1 cellular context compared by ENCODE assay signal in genomic region chr14:93042968-93043940, GRCh38.
TF ChIP-seq lines count a peak whose summit lies in the region.

No MANE protein-coding gene starts in this region.

TF ChIP-seq in HepG2, 621 proteins besides CTCF, POLR2A, EP300 and RAD21 (continued from another document and continues in another):
- TF ChIP-seq PAXIP1 (CRISPR knock-in tag; conservative IDR thresholded peaks at IDR 0.05): peak; percentile 68
- no peak for TF ChIP-seq THAP7 (CRISPR knock-in tag; IDR thresholded peaks at IDR 0.05)
- TF ChIP-seq PATZ1 (CRISPR knock-in tag; IDR thresholded peaks at IDR 0.05): peak; percentile 78
- peak; percentile 76 for TF ChIP-seq RARA (CRISPR knock-in tag; IDR thresholded peaks at IDR 0.05)
- no peak for TF ChIP-seq MLX (CRISPR knock-in tag; IDR thresholded peaks at IDR 0.05)
- TF ChIP-seq ZGPAT (CRISPR knock-in tag; IDR thresholded peaks at IDR 0.05): no peak
- 0 out of 2 replicates have a peak, but pooled peaks have one; percentile 7 for TF ChIP-seq ZNF12 (CRISPR knock-in tag; IDR thresholded peaks at IDR 0.05)
- peak; percentile 92; the same call in 1 of the 2 replicates for TF ChIP-seq MTA1 (CRISPR knock-in tag; IDR thresholded peaks at IDR 0.05; ENCODE audit: borderline replicate concordance)
- TF ChIP-seq LCORL (IDR thresholded peaks at IDR 0.05): no peak
- peak; percentile 66; the same call in 1 of the 2 replicates for TF ChIP-seq LCORL (CRISPR knock-in tag; IDR thresholded peaks at IDR 0.05)
- peak; percentile 78 for TF ChIP-seq BCL6 (CRISPR knock-in tag; IDR thresholded peaks at IDR 0.05)
- 0 out of 2 replicates have a peak, but pooled peaks have one; percentile 71 for TF ChIP-seq HNRNPL (IDR thresholded peaks at IDR 0.05; ENCODE audit: low read depth, low read length)
- peak; percentile 56; the same call in 1 of the 2 replicates for TF ChIP-seq SAP130 (CRISPR knock-in tag; IDR thresholded peaks at IDR 0.05; ENCODE audit: low read depth)
- TF ChIP-seq TBX2 (CRISPR knock-in tag; IDR thresholded peaks at IDR 0.05; ENCODE audit: borderline replicate concordance): no peak
- 0 out of 2 replicates have a peak, but pooled peaks have one; percentile 46 for TF ChIP-seq ZHX1 (CRISPR knock-in tag; IDR thresholded peaks at IDR 0.05; ENCODE audit: low read depth)
- TF ChIP-seq MYC (CRISPR knock-in tag; IDR thresholded peaks at IDR 0.05; ENCODE audit: borderline replicate concordance): peak; percentile 24; the same call in 1 of the 2 replicates
- peak; percentile 49; the same call in 1 of the 2 replicates for TF ChIP-seq PHF21A (CRISPR knock-in tag; IDR thresholded peaks at IDR 0.05)
- peak; percentile 68 for TF ChIP-seq ATF3 (CRISPR knock-in tag; IDR thresholded peaks at IDR 0.05)
- TF ChIP-seq MEIS1 (CRISPR knock-in tag; IDR thresholded peaks at IDR 0.05; ENCODE audit: borderline replicate concordance): 0 out of 2 replicates have a peak, but pooled peaks have one; percentile 54
- no peak for TF ChIP-seq ZNF749 (CRISPR knock-in tag; IDR thresholded peaks at IDR 0.05; ENCODE audit: borderline replicate concordance)
- TF ChIP-seq CREM (IDR thresholded peaks at IDR 0.05): peak; percentile 70
- no peak for TF ChIP-seq CREM (CRISPR knock-in tag; IDR thresholded peaks at IDR 0.05)
- no peak for TF ChIP-seq ZMYM4 (CRISPR knock-in tag; IDR thresholded peaks at IDR 0.05)
- TF ChIP-seq ZNF230 (CRISPR knock-in tag; IDR thresholded peaks at IDR 0.05): no peak
- TF ChIP-seq MAFG (CRISPR knock-in tag; IDR thresholded peaks at IDR 0.05): no peak
- no peak for TF ChIP-seq ARHGAP35 (CRISPR knock-in tag; IDR thresholded peaks at IDR 0.05; ENCODE audit: borderline replicate concordance)
- no peak for TF ChIP-seq SATB2 (CRISPR knock-in tag; IDR thresholded peaks at IDR 0.05)
- TF ChIP-seq ATAD3A (CRISPR knock-in tag; IDR thresholded peaks at IDR 0.05): no peak
- TF ChIP-seq ZFX (CRISPR knock-in tag; IDR thresholded peaks at IDR 0.05; ENCODE audit: low read depth): peak; percentile 41; the same call in 1 of the 2 replicates
- peak; percentile 35; the same call in 1 of the 2 replicates for TF ChIP-seq FOXA3 (CRISPR knock-in tag; IDR thresholded peaks at IDR 0.05)
- no peak for TF ChIP-seq SPEN (CRISPR knock-in tag; IDR thresholded peaks at IDR 0.05; ENCODE audit: low read depth)
- no peak for TF ChIP-seq ZKSCAN1 (IDR thresholded peaks at IDR 0.05; ENCODE audit: low read length)
- TF ChIP-seq ZNF276 (CRISPR knock-in tag; IDR thresholded peaks at IDR 0.05; ENCODE audit: low read depth): no peak
- TF ChIP-seq MAZ (IDR thresholded peaks at IDR 0.05; ENCODE audit: borderline replicate concordance, low read depth, low read length): peak; percentile 58; the same call in 1 of the 2 replicates
- TF ChIP-seq MAZ (CRISPR knock-in tag; IDR thresholded peaks at IDR 0.05; ENCODE audit: low read depth): no peak
- TF ChIP-seq ZNF614 (CRISPR knock-in tag; IDR thresholded peaks at IDR 0.05; ENCODE audit: borderline replicate concordance): peak; percentile 44; the same call in 1 of the 2 replicates
- peak; percentile 61; the same call in 1 of the 2 replicates for TF ChIP-seq HOXA3 (CRISPR knock-in tag; IDR thresholded peaks at IDR 0.05)
- TF ChIP-seq ZNF781 (CRISPR knock-in tag; IDR thresholded peaks at IDR 0.05; ENCODE audit: borderline replicate concordance, not compliant biosample characterization): no peak
- peak; percentile 13; the same call in 1 of the 2 replicates for TF ChIP-seq ZBTB38 (CRISPR knock-in tag; IDR thresholded peaks at IDR 0.05)
- no peak for TF ChIP-seq MXD4 (CRISPR knock-in tag; IDR thresholded peaks at IDR 0.05)
- no peak for TF ChIP-seq ELK4 (CRISPR knock-in tag; IDR thresholded peaks at IDR 0.05; ENCODE audit: borderline replicate concordance)
- no peak for TF ChIP-seq SKIL (CRISPR knock-in tag; IDR thresholded peaks at IDR 0.05; ENCODE audit: borderline replicate concordance)
- no peak for TF ChIP-seq ZNF468 (CRISPR knock-in tag; IDR thresholded peaks at IDR 0.05)
- peak; percentile 62 for TF ChIP-seq XRCC5 (optimal IDR thresholded peaks at IDR 0.05; ENCODE audit: low read length)
- TF ChIP-seq RBAK (CRISPR knock-in tag; IDR thresholded peaks at IDR 0.05): no peak
- TF ChIP-seq PPARG (CRISPR knock-in tag; conservative IDR thresholded peaks at IDR 0.05): peak; percentile 64; the same call in 1 of the 2 replicates
- no peak for TF ChIP-seq FOXP1 (IDR thresholded peaks at IDR 0.05)
- TF ChIP-seq FOXP1 (CRISPR knock-in tag; IDR thresholded peaks at IDR 0.05): no peak
